In the genomic region with DNA sequence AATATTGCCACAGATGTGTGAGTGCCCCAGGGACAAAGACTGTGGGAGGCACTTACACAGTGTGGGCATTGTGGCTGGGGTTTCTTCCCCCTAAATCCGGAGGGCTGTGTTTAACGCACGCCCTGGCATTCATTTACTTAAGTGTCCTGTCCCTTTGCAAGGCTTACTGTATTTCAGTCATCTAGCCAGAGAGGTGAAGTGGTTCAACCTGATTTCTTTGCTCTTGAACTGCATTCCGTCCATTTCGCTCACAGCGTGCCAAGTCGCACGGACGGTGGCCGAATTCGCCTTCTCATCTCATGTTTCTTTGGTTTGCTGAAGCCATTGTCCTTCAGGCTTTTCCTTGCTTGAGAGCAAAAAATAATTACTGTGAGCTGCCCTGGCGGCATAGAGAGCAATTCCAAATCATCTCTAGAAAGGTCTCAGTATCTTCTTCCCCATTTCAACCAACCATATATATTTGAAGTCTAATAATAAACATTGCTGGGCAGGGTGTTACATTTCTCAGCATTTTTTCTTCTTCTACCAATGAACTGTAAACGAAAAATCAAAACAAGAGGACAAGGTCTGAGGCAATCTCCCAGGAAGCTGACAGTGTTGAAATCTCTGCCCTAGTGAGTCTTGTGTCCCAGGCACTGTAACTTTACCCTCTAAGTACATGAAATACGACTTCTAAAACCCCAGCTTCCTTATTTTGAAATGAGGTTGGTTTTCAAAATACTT, we compare ENCODE assay signal across 9 cellular contexts. TPM values are rescaled to one million over a fixed set of nuclear protein-coding genes. Genes with fewer than 3 reads are reported as not detected.
DNase-seq lines count a peak whose midpoint lies in the region; ATAC-seq lines count a peak whose summit lies in the region.
"Had no signal": no experiment of that assay in that cellular context is flagged by ENCODE, and none has a peak within 500 bp of the region (broad histone marks: within the 10 kb centered on the region; RNA-seq: fewer than 3 reads in every experiment).

No MANE protein-coding gene starts in this region.

- H3K9me3 ChIP-seq in T-helper 17 cell (ENCODE audit: control insufficient read depth, low read length, poor library complexity, severe bottlenecking), result no peaks in the 10 kb centered on the region
- no peaks in the 10 kb centered on the region for H3K9me3 ChIP-seq in subcutaneous abdominal adipose tissue (ENCODE audit: control insufficient read depth in 5 of 5, low read length in 5 of 5)

- peaks cover 9% of the 10 kb centered on the region for H3K36me3 Mint-ChIP-seq in T-helper 17 cell (ENCODE audit: low read depth)

- no peaks in the 10 kb centered on the region for H3K27me3 Mint-ChIP-seq in T-helper 17 cell

- no peaks in the 10 kb centered on the region for H3K27me3 ChIP-seq in subcutaneous abdominal adipose tissue (ENCODE audit: control insufficient read depth in 5 of 5, insufficient read depth in 4 of 5, low read length in 5 of 5)

- peak overlapping the region; percentile 21 for H3K27ac Mint-ChIP-seq in T-helper 17 cell

- H3K4me3 ChIP-seq in subcutaneous abdominal adipose tissue (ENCODE audit: low read depth in 1 of 5, low read length in 5 of 5), result peak overlapping the region in 1 of 5 donors; percentile 38

- DNase-seq in NCI-H2107 treated with DMSO at 0.1 percent for 48 hours (lab: John Stamatoyannopoulos, UW; ENCODE audit: unreplicated experiment) (peak; percentile 34), NCI-H2107 (lab: John Stamatoyannopoulos, UW) (no peak), T-helper 17 cell (no peak), iPS-NIHi11 (ENCODE audit: low spot score) (peak; percentile 32), midbrain (lab: John Stamatoyannopoulos, UW) (no peak)
- DNase-seq: stimulated activated CD4-positive, alpha-beta T cell treated with anti-CD3 and anti-CD28 coated beads, Interleukin-4, amount 100 ng/mL, for 1 hour had no signal

- ATAC-seq in T-helper 17 cell (peak; percentile 39), GM18873 (IDR thresholded peaks at IDR 0.05; ENCODE audit: low FRiP score, unreplicated experiment) (no peak), HG02642 (IDR thresholded peaks at IDR 0.05; ENCODE audit: poor library complexity, unreplicated experiment) (no peak)

- H3K36me3 ChIP-seq in subcutaneous abdominal adipose tissue (ENCODE audit: control insufficient read depth in 5 of 5, insufficient read depth in 5 of 5, low read length in 5 of 5), result no peaks in the 10 kb centered on the region

- H3K4me1 Mint-ChIP-seq in T-helper 17 cell, result peaks cover 8% of the 10 kb centered on the region

- no peak overlapping the region for H3K9ac ChIP-seq in subcutaneous abdominal adipose tissue (ENCODE audit: low read length in 5 of 5)

- peaks cover 0 to 57% (median 43%) of the 10 kb centered on the region in 5 donors for H3K4me1 ChIP-seq in subcutaneous abdominal adipose tissue (ENCODE audit: control insufficient read depth in 5 of 5, insufficient read depth in 5 of 5, low read length in 5 of 5)

- H3K4me3 Mint-ChIP-seq in T-helper 17 cell, result no peak overlapping the region

- peak overlapping the region; percentile 64 for H3K27ac ChIP-seq in subcutaneous abdominal adipose tissue (ENCODE audit: low read depth, low read length)

RNA-seq across cellular contexts. Expression of gene SYTL3, which starts 16.9 kb away (rescaled TPM):
- total RNA-seq in T-helper 17 cell, result 10 to 100 TPM; 28.9 to 36.1 TPM

RNA-seq across cellular contexts. Expression of gene DYNLT1, which starts 22.3 kb away (rescaled TPM):
- total RNA-seq in T-helper 17 cell, result 100 to 1,000 TPM in 1 of 2 donors, 10 to 100 TPM in 1; 87.2 to 107 TPM

Comparison
In these comparisons a context has a peak if more than half of its experiments do, and no peak if none do; other contexts are left out.
1. DNase-seq: peak in NCI-H2107 treated with DMSO at 0.1 percent for 48 hours (single experiment) and iPS-NIHi11 (single experiment); none in NCI-H2107 (single experiment), T-helper 17 cell (0 of 3) and midbrain (single experiment).